9 cellular contexts compared by ENCODE assay signal in the genomic region with DNA sequence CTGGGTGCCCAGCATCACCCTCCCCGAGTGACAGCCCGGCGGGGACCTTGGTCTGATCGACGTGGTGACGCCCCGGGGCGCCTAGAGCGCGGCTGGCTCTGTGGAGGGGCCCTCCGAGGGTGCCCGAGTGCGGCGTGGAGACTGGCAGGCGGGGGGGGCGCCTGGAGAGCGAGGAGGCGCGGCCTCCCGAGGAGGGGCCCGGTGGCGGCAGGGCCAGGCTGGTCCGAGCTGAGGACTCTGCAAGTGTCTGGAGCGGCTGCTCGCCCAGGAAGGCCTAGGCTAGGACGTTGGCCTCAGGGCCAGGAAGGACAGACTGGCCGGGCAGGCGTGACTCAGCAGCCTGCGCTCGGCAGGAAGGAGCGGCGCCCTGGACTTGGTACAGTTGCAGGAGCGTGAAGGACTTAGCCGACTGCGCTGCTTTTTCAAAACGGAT. TPM values are rescaled to one million over a fixed set of nuclear protein-coding genes. Genes with fewer than 3 reads are reported as not detected.
DNase-seq lines count a peak whose midpoint lies in the region; ATAC-seq, FAIRE-seq and TF ChIP-seq lines count a peak whose summit lies in the region.
"Had no signal": no experiment of that assay in that cellular context is flagged by ENCODE, and none has a peak within 500 bp of the region (broad histone marks: within the 10 kb centered on the region; RNA-seq: fewer than 3 reads in every experiment).

No MANE protein-coding gene starts in this region.

- no peaks in the 10 kb centered on the region for H3K79me2 ChIP-seq in endothelial cell of umbilical vein (ENCODE audit: control insufficient read depth, insufficient read depth, low read length)

- CTCF ChIA-PET in endothelial cell of umbilical vein (lab: Charles Lee): interaction anchor here (0.8 to 8.1 kb wide), 5 partner anchors 8 to 1265 kb away, joined by 3 to 373 read pairs (median 3); no protein-coding TSS in a partner anchor

- H3K9me1 ChIP-seq in endothelial cell of umbilical vein (replicated peaks; ENCODE audit: control insufficient read depth, extremely low read depth, insufficient read depth, low read length): no peaks in the 10 kb centered on the region

- TF ChIP-seq CTCF in endothelial cell of umbilical vein (IDR thresholded peaks at IDR 0.05; ENCODE audit: extremely low read depth in 1 of 2, insufficient read depth in 1 of 2, low read depth in 1 of 2, low read length in 2 of 2) (no peak), lung (IDR thresholded peaks at IDR 0.05; ENCODE audit: control extremely low read depth, extremely low read depth) (no peak)

- POLR2A ChIA-PET in endothelial cell of umbilical vein (lab: Charles Lee): no interaction called here

- H4K20me1 ChIP-seq in endothelial cell of umbilical vein (replicated peaks; ENCODE audit: control insufficient read depth, extremely low read depth, insufficient read depth, low read length): no peaks in the 10 kb centered on the region

- ATAC-seq in lung (ENCODE audit: insufficient read depth, low FRiP score) (peak; percentile 62), GM21576 (IDR thresholded peaks at IDR 0.05; ENCODE audit: unreplicated experiment) (no peak), GM21717 (IDR thresholded peaks at IDR 0.05; ENCODE audit: unreplicated experiment) (no peak)

- peak overlapping the region; percentile 4 for H3K9ac ChIP-seq in endothelial cell of umbilical vein (replicated peaks; ENCODE audit: extremely low read depth, insufficient read depth, low read length)

- peak; percentile 73 for DNase-seq in G401 (ENCODE audit: low spot score)
- DNase-seq in MV-4-11 (lab: John Stamatoyannopoulos, UW): peak; percentile 45
- peak; percentile 78 for DNase-seq in activated CD8-positive, alpha-beta memory T cell treated with anti-CD3 and anti-CD28 coated beads, Interleukin-2, amount 50 U/mL, for 48 hours
- peak; percentile 54 for DNase-seq in endothelial cell of umbilical vein (ENCODE audit: low read depth, low spot score)
- DNase-seq in lung (ENCODE audit: low spot score): peak; percentile 75
- peak; percentile 23 to 36 for DNase-seq in stimulated activated CD4-positive, alpha-beta T cell treated with anti-CD3 and anti-CD28 coated beads, Interleukin-4, amount 100 ng/mL, for 48 hours (ENCODE audit: low read depth in 2 of 2)

- peak; percentile 77 for FAIRE-seq in endothelial cell of umbilical vein (lab: Jason Lieb, UNC)

- H3K4me1 ChIP-seq in endothelial cell of umbilical vein (ENCODE audit: control insufficient read depth, extremely low read depth, insufficient read depth, low read length) (peaks cover 34% of the 10 kb centered on the region), lung (ENCODE audit: control insufficient read depth in 2 of 2, insufficient read depth in 2 of 2, low read length in 2 of 2) (peaks cover 0 to 5% of the 10 kb centered on the region in 2 donors)

- 2 to 3% methylated on average over 27 to 36 of the region's 36 CpGs for WGBS in lung, 2 donors

- H3K36me3 ChIP-seq in endothelial cell of umbilical vein (ENCODE audit: control insufficient read depth in 2 of 2, extremely low read depth in 1 of 2, insufficient read depth in 2 of 2, low read length in 2 of 2) (no peaks in the 10 kb centered on the region), lung (ENCODE audit: control insufficient read depth in 2 of 2, insufficient read depth in 2 of 2, low read length in 2 of 2) (no peaks in the 10 kb centered on the region)

- H3K27me3 ChIP-seq in endothelial cell of umbilical vein (ENCODE audit: control insufficient read depth in 2 of 2, insufficient read depth in 2 of 2, low read length in 2 of 2) (peaks cover 8 to 9% of the 10 kb centered on the region in 2 experiments), lung (ENCODE audit: control insufficient read depth, insufficient read depth) (no peaks in the 10 kb centered on the region)

- H3K9me3 ChIP-seq in endothelial cell of umbilical vein (replicated peaks; ENCODE audit: control insufficient read depth, insufficient read depth, low read length) (no peaks in the 10 kb centered on the region), lung (ENCODE audit: control insufficient read depth in 2 of 2, insufficient read depth in 1 of 2, low read length in 1 of 2) (no peaks in the 10 kb centered on the region)

- in situ Hi-C loops in G401 (cut with HindIII; ENCODE audit: low sequenced_read_pairs): loop anchor here (10.0 kb wide), 1 partner anchor 499 kb away; no protein-coding TSS in a partner anchor

- intact Hi-C loops in endothelial cell of umbilical vein (cut with micrococcal nuclease): loop anchor here (1.0 to 2.0 kb wide), 2 partner anchors 201 to 426 kb away; no protein-coding TSS in a partner anchor

- H3K27ac ChIP-seq in endothelial cell of umbilical vein (ENCODE audit: insufficient read depth, low read depth, low read length) (no peak overlapping the region), lung (ENCODE audit: low read depth in 1 of 2, low read length in 1 of 2) (peak overlapping the region; percentile 93 to 94)

- no peak for TF ChIP-seq POLR2A in endothelial cell of umbilical vein (IDR thresholded peaks at IDR 0.05; ENCODE audit: low read depth, low read length)

- peak overlapping the region; percentile 69 for H2AFZ ChIP-seq in endothelial cell of umbilical vein (ENCODE audit: low read depth, low read length)

- BruUV-seq in endothelial cell of umbilical vein (replicated peaks; lab: Mats Ljungman, UMichigan): no TSS peak

- dilution Hi-C loops in endothelial cell of umbilical vein (cut with MboI; ENCODE audit: extremely low pct_ligation_motif_present, low sequenced_read_pairs): no loop called here

- peak overlapping the region in 2 of 3 experiments; percentile 3 to 42 for H3K4me3 ChIP-seq in endothelial cell of umbilical vein (replicated peaks in 1 of 3; ENCODE audit: insufficient read depth in 1 of 3, low read depth in 1 of 3, low read length in 3 of 3)
- H3K4me3 ChIP-seq in lung: peak overlapping the region; percentile 80

- H3K4me2 ChIP-seq in endothelial cell of umbilical vein (ENCODE audit: insufficient read depth, low read length): peak overlapping the region; percentile 26

TF ChIP-seq in endothelial cell of umbilical vein, 7 proteins besides CTCF, POLR2A, EP300 and RAD21:
- TF ChIP-seq JUN (IDR thresholded peaks at IDR 0.05; ENCODE audit: borderline replicate concordance, insufficient read depth, insufficient read length, low read depth) (no peak), MYC (IDR thresholded peaks at IDR 0.05; ENCODE audit: low read depth, low read length) (no peak), GATA2 (IDR thresholded peaks at IDR 0.05; ENCODE audit: insufficient read depth, insufficient read length, low read depth, low read length) (no peak), EZH2 (IDR thresholded peaks at IDR 0.05; ENCODE audit: borderline replicate concordance, low read depth, low read length, severe bottlenecking) (no peak), POLR2AphosphoS5 (IDR thresholded peaks at IDR 0.05; ENCODE audit: insufficient read depth, low read depth, low read length) (peak; percentile 53), FOS (IDR thresholded peaks at IDR 0.05; ENCODE audit: borderline replicate concordance, insufficient read depth, low read length) (peak; percentile 53)
- TF ChIP-seq, protein P1, sequence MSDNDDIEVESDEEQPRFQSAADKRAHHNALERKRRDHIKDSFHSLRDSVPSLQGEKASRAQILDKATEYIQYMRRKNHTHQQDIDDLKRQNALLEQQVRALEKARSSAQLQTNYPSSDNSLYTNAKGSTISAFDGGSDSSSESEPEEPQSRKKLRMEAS (IDR thresholded peaks at IDR 0.05; ENCODE audit: insufficient read depth, insufficient read length): no peak

RNA-seq across cellular contexts. Expression of a gene that starts 1.3 kb away (rescaled TPM):
- not detected in 2 replicates for total RNA-seq in G401 (2014; rRNA removed; shearing (Covaris generic))
- 0.64 and 1.0 TPM in 2 replicates for total RNA-seq in endothelial cell of umbilical vein
- polyA plus RNA-seq in endothelial cell of umbilical vein: 0.44 and 0.46 TPM in 2 replicates
- polyA plus RNA-seq in endothelial cell of umbilical vein (2011; cell fraction: cytosol; rRNA removed): 0.22 and 0.28 TPM in 2 replicates
- polyA plus RNA-seq in endothelial cell of umbilical vein (2011; cell fraction: nucleus; rRNA removed): 0.14 and 0.37 TPM in 2 replicates
- polyA plus RNA-seq in endothelial cell of umbilical vein (2012): 0.27 TPM in 2 replicates
- not detected in 2 replicates for polyA minus RNA-seq in endothelial cell of umbilical vein
- polyA minus RNA-seq in endothelial cell of umbilical vein (2011; cell fraction: cytosol; rRNA and poly(A)+ RNA removed): not detected
- 0.48 TPM in 1 of 2 replicates, not detected in the other for polyA minus RNA-seq in endothelial cell of umbilical vein (2011; cell fraction: nucleus; rRNA and poly(A)+ RNA removed)
- total RNA-seq in lung: 10 to 100 TPM in 1 of 2 donors, 1 to 10 TPM in 1; 9.9 to 36.6 TPM
- 10 to 100 TPM; 30.4 to 70.3 TPM for polyA plus RNA-seq in lung
- total RNA-seq: SK-MEL-5 had no signal
